ENCODE assay signal across 15 cellular contexts in genomic region chr3:141418751-141419150, GRCh38.
"Had no signal": no experiment of that assay in that cellular context is flagged by ENCODE, and none has a peak within 500 bp of the region (broad histone marks: within the 10 kb centered on the region; RNA-seq: fewer than 3 reads in every experiment).

No MANE protein-coding gene starts in this region.

- H2AFZ ChIP-seq: parathyroid adenoma had no signal

- DNase-seq: activated B cell treated with CpG ODN at 0.5 μM for 24 hours; activated CD4-positive, alpha-beta T cell treated with anti-CD3 and anti-CD28 coated beads, Interleukin-2, amount 10 ng/mL, durations not matched to agents 7 days and 5 days; activated gamma-delta T cell; activated T-cell treated with anti-CD3 and anti-CD28 coated beads, Interleukin-2, amount 50 U/mL, for 1 hour; aorta; colonic mucosa; effector CD4-positive, alpha-beta T cell; gastrocnemius medialis; kidney glomerular epithelial cell; naive thymus-derived CD4-positive, alpha-beta T cell; retina; stimulated activated CD4-positive, alpha-beta T cell treated with anti-CD3 and anti-CD28 coated beads, Interleukin-4, amount 100 ng/mL, for 4 hours had no signal

- H3K4me3 ChIP-seq: colonic mucosa, gastrocnemius medialis, lung, vagina had no signal

- H3K27ac ChIP-seq: colonic mucosa, vagina had no signal

- H3K9me3 ChIP-seq: colonic mucosa, gastrocnemius medialis, vagina had no signal

- H3K27me3 ChIP-seq: colonic mucosa, gastrocnemius medialis, vagina had no signal

- H3K4me1 ChIP-seq: colonic mucosa had no signal

- H3K36me3 ChIP-seq: colonic mucosa had no signal

- ATAC-seq: gastrocnemius medialis; naive thymus-derived CD4-positive, alpha-beta T cell had no signal
